12 cellular contexts compared by ENCODE assay signal in the genomic region with DNA sequence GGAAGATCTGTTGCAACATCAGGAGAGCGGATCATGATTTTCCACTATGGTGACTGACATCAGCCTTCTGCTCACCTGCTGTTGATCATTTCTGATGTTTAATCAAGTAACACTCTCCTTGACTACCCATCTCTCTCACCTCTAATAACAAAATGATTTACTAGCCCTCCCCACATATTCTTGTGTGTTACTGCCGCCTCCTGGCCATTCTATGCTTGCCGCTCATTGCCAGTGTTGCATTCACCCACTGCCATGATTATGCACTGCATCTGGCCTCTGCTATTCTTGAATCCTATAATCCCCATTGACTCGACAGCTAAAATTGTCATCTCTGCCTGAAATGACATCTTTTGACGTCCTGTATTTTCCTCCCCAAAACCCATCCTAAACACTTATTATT.
DNase-seq lines count a peak whose midpoint lies in the region; ATAC-seq and TF ChIP-seq lines count a peak whose summit lies in the region.
"Had no signal": no experiment of that assay in that cellular context is flagged by ENCODE, and none has a peak within 500 bp of the region (broad histone marks: within the 10 kb centered on the region; RNA-seq: fewer than 3 reads in every experiment).

No MANE protein-coding gene starts in this region.

- H3K4me1 Mint-ChIP-seq in CD14-positive monocyte, result no peaks in the 10 kb centered on the region

- no peaks in the 10 kb centered on the region for H3K36me3 ChIP-seq in RWPE2 (ENCODE audit: low read depth)
- H3K36me3 ChIP-seq in gastroesophageal sphincter, result no peaks in the 10 kb centered on the region

- H3K36me3 Mint-ChIP-seq in CD14-positive monocyte, result no peaks in the 10 kb centered on the region

- H3K27ac Mint-ChIP-seq in CD14-positive monocyte, result no peak overlapping the region

- TF ChIP-seq CTCF in C4-2B (conservative IDR thresholded peaks at IDR 0.05) (peak; percentile 37), RWPE2 (IDR thresholded peaks at IDR 0.05; ENCODE audit: poor library complexity, severe bottlenecking) (peak; percentile 8), CD14-positive monocyte (IDR thresholded peaks at IDR 0.05) (no peak), gastroesophageal sphincter (IDR thresholded peaks at IDR 0.05) (no peak)

- H3K4me1 ChIP-seq in RWPE2 (ENCODE audit: insufficient read depth, poor library complexity, severe bottlenecking) (no peaks in the 10 kb centered on the region), gastroesophageal sphincter (no peaks in the 10 kb centered on the region)

- no peaks in the 10 kb centered on the region for H3K27me3 ChIP-seq in RWPE2 (ENCODE audit: insufficient read depth, poor library complexity, severe bottlenecking)
- no peaks in the 10 kb centered on the region for H3K27me3 ChIP-seq in gastroesophageal sphincter

- intact Hi-C loops in CD14-positive monocyte (cut with micrococcal nuclease), result no loop called here
- intact Hi-C loops in left ventricle myocardium superior (cut with micrococcal nuclease), result no loop called here

- no peak for TF ChIP-seq POLR2A in gastroesophageal sphincter (IDR thresholded peaks at IDR 0.05)

- H3K9me3 ChIP-seq in RWPE2 (ENCODE audit: severe bottlenecking) (no peaks in the 10 kb centered on the region), gastroesophageal sphincter (no peaks in the 10 kb centered on the region)

- TF ChIP-seq EP300 in gastroesophageal sphincter (IDR thresholded peaks at IDR 0.05), result no peak

- H3K27ac ChIP-seq in C4-2B (no peak overlapping the region), RWPE2 (ENCODE audit: poor library complexity, severe bottlenecking) (no peak overlapping the region), gastroesophageal sphincter (no peak overlapping the region)
- H3K27ac ChIP-seq: skin epidermis had no signal

- no peak overlapping the region for H3K4me3 Mint-ChIP-seq in CD14-positive monocyte
- H3K4me3 Mint-ChIP-seq: activated T-cell treated with anti-CD3 and anti-CD28 coated beads, Interleukin-2, amount 50 U/mL, for 4 hours had no signal

- WGBS in gastroesophageal sphincter (ENCODE audit: low coverage in 1 of 2), 2 donors, result 43 to 59% methylated on average over 5 of the region's 5 CpGs

- H3K4me3 ChIP-seq in RWPE2 (ENCODE audit: severe bottlenecking) (no peak overlapping the region), gastroesophageal sphincter (no peak overlapping the region)
- H3K4me3 ChIP-seq: skin epidermis had no signal

- H3K9me3 Mint-ChIP-seq in CD14-positive monocyte, result peaks cover 0 to 6% (median 2%) of the 10 kb centered on the region in 7 donors

- no peaks in the 10 kb centered on the region for H3K27me3 Mint-ChIP-seq in CD14-positive monocyte (ENCODE audit: low read depth in 3 of 3)

- ATAC-seq in RWPE2 (ENCODE audit: low read depth), result no peak
- no peak for ATAC-seq in gastroesophageal sphincter
- no peak for ATAC-seq in HG03039 (IDR thresholded peaks at IDR 0.05; ENCODE audit: unreplicated experiment)
- no peak for ATAC-seq in left ventricle myocardium superior
- ATAC-seq: activated T-cell treated with anti-CD3 and anti-CD28 coated beads, Interleukin-2, amount 50 U/mL, for 4 hours had no signal

- peak; percentile 13 for DNase-seq in HCEC 1CT
- DNase-seq in RWPE2 (ENCODE audit: low spot score), result no peak
- DNase-seq in iPS DF 4.7 (ENCODE audit: extremely low read depth, low spot score), result peak; percentile 11
- no peak for DNase-seq in CD14-positive monocyte (ENCODE audit: low spot score)
- DNase-seq in left ventricle myocardium superior, result no peak
- DNase-seq: activated T-cell treated with anti-CD3 and anti-CD28 coated beads, Interleukin-2, amount 50 U/mL, for 4 hours; foreskin melanocyte; midbrain had no signal

Comparison
In these comparisons a context has a peak if more than half of its experiments do, and no peak if none do; other contexts are left out.
1. CTCF ChIP-seq: peak in C4-2B (single experiment) and RWPE2 (single experiment); none in CD14-positive monocyte (single experiment) and gastroesophageal sphincter (0 of 4).
2. DNase-seq: peak in HCEC 1CT (single experiment) and iPS DF 4.7 (single experiment); none in RWPE2 (single experiment), CD14-positive monocyte (single experiment) and left ventricle myocardium superior (single experiment).